Comparison of ENCODE assay signal across 1 cellular context in the genomic region with DNA sequence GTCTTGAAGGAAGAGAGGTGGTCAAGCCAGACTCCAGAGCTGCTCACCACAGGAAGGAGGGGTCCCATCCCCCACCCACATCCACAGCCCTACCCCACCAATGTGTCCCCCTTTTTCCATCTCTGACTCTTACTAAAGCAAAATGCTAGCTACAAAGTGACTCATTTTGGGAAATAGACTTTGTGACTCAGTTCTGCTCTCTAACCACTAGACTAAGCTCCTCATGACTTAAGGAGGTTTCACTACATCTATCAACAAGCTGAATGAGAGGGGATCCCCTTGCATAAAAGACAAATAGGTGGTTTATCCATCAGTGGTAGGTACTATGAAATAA.
TF ChIP-seq lines count a peak whose summit lies in the region.

No MANE protein-coding gene starts in this region.

TF ChIP-seq in GM12878, 131 proteins besides CTCF, POLR2A, EP300 and RAD21 (continued from another document and continues in another):
- TF ChIP-seq, protein P1, sequence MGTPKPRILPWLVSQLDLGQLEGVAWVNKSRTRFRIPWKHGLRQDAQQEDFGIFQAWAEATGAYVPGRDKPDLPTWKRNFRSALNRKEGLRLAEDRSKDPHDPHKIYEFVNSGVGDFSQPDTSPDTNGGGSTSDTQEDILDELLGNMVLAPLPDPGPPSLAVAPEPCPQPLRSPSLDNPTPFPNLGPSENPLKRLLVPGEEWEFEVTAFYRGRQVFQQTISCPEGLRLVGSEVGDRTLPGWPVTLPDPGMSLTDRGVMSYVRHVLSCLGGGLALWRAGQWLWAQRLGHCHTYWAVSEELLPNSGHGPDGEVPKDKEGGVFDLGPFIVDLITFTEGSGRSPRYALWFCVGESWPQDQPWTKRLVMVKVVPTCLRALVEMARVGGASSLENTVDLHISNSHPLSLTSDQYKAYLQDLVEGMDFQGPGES (IDR thresholded peaks at IDR 0.05) = no peak
- TF ChIP-seq NFYA (IDR thresholded peaks at IDR 0.05; ENCODE audit: borderline replicate concordance, low read depth, low read length) = no peak
- TF ChIP-seq CEBPB (IDR thresholded peaks at IDR 0.05; ENCODE audit: borderline replicate concordance in 1 of 2, low read depth in 2 of 2, low read length in 2 of 2) = peak in 1 of 2 experiments; percentile 87; a peak in 2 of 4 replicates
- 0 out of 2 replicates have a peak, but pooled peaks have one; percentile 42 for TF ChIP-seq TCF3 (IDR thresholded peaks at IDR 0.05; ENCODE audit: borderline replicate concordance, insufficient read depth, low read depth, low read length)
- no peak for TF ChIP-seq WRNIP1 (IDR thresholded peaks at IDR 0.05; ENCODE audit: borderline replicate concordance, low read depth, low read length)
- no peak for TF ChIP-seq NR2C2 (IDR thresholded peaks at IDR 0.05; ENCODE audit: borderline replicate concordance, control insufficient read depth, insufficient read length, low read depth)
- TF ChIP-seq, protein P2, sequence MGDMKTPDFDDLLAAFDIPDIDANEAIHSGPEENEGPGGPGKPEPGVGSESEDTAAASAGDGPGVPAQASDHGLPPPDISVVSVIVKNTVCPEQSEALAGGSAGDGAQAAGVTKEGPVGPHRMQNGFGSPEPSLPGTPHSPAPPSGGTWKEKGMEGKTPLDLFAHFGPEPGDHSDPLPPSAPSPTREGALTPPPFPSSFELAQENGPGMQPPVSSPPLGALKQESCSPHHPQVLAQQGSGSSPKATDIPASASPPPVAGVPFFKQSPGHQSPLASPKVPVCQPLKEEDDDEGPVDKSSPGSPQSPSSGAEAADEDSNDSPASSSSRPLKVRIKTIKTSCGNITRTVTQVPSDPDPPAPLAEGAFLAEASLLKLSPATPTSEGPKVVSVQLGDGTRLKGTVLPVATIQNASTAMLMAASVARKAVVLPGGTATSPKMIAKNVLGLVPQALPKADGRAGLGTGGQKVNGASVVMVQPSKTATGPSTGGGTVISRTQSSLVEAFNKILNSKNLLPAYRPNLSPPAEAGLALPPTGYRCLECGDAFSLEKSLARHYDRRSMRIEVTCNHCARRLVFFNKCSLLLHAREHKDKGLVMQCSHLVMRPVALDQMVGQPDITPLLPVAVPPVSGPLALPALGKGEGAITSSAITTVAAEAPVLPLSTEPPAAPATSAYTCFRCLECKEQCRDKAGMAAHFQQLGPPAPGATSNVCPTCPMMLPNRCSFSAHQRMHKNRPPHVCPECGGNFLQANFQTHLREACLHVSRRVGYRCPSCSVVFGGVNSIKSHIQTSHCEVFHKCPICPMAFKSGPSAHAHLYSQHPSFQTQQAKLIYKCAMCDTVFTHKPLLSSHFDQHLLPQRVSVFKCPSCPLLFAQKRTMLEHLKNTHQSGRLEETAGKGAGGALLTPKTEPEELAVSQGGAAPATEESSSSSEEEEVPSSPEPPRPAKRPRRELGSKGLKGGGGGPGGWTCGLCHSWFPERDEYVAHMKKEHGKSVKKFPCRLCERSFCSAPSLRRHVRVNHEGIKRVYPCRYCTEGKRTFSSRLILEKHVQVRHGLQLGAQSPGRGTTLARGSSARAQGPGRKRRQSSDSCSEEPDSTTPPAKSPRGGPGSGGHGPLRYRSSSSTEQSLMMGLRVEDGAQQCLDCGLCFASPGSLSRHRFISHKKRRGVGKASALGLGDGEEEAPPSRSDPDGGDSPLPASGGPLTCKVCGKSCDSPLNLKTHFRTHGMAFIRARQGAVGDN (IDR thresholded peaks at IDR 0.05) = no peak
- TF ChIP-seq, protein P3, sequence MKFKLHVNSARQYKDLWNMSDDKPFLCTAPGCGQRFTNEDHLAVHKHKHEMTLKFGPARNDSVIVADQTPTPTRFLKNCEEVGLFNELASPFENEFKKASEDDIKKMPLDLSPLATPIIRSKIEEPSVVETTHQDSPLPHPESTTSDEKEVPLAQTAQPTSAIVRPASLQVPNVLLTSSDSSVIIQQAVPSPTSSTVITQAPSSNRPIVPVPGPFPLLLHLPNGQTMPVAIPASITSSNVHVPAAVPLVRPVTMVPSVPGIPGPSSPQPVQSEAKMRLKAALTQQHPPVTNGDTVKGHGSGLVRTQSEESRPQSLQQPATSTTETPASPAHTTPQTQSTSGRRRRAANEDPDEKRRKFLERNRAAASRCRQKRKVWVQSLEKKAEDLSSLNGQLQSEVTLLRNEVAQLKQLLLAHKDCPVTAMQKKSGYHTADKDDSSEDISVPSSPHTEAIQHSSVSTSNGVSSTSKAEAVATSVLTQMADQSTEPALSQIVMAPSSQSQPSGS (IDR thresholded peaks at IDR 0.05; ENCODE audit: low read length) = peak; percentile 92
- TF ChIP-seq MTA2 (IDR thresholded peaks at IDR 0.05; ENCODE audit: low read depth) = peak; percentile 74
- no peak for TF ChIP-seq SIX5 (IDR thresholded peaks at IDR 0.05; ENCODE audit: low read depth, low read length, severe bottlenecking)
- no peak for TF ChIP-seq E4F1 (IDR thresholded peaks at IDR 0.05; ENCODE audit: borderline replicate concordance, partially characterized antibody)
- TF ChIP-seq SPI1 (IDR thresholded peaks at IDR 0.05; ENCODE audit: borderline replicate concordance, insufficient read depth, low read depth, low read length) = peak; percentile 84
- TF ChIP-seq POLR2AphosphoS2 (IDR thresholded peaks at IDR 0.05; ENCODE audit: low read depth, low read length) = no peak
- peak; percentile 76; the same call in 1 of the 2 replicates for TF ChIP-seq PAX5 (IDR thresholded peaks at IDR 0.05; ENCODE audit: borderline replicate concordance, low read depth, low read length)
- no peak for TF ChIP-seq STAT3 (IDR thresholded peaks at IDR 0.05; ENCODE audit: low read depth, low read length)
- TF ChIP-seq RFX5 (IDR thresholded peaks at IDR 0.05; ENCODE audit: low read depth, low read length) = no peak
- peak; percentile 91 for TF ChIP-seq EED (IDR thresholded peaks at IDR 0.05; ENCODE audit: low read depth)
- TF ChIP-seq, protein P4, sequence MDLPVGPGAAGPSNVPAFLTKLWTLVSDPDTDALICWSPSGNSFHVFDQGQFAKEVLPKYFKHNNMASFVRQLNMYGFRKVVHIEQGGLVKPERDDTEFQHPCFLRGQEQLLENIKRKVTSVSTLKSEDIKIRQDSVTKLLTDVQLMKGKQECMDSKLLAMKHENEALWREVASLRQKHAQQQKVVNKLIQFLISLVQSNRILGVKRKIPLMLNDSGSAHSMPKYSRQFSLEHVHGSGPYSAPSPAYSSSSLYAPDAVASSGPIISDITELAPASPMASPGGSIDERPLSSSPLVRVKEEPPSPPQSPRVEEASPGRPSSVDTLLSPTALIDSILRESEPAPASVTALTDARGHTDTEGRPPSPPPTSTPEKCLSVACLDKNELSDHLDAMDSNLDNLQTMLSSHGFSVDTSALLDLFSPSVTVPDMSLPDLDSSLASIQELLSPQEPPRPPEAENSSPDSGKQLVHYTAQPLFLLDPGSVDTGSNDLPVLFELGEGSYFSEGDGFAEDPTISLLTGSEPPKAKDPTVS (IDR thresholded peaks at IDR 0.05; ENCODE audit: low read depth, low read length) = no peak
- peak; percentile 80; the same call in 1 of the 2 replicates for TF ChIP-seq TBL1XR1 (IDR thresholded peaks at IDR 0.05; ENCODE audit: low read depth, low read length)
- TF ChIP-seq USF2 (IDR thresholded peaks at IDR 0.05; ENCODE audit: borderline replicate concordance, low read depth, low read length) = no peak
- peak; percentile 59; the same call in 1 of the 2 replicates for TF ChIP-seq GABPA (IDR thresholded peaks at IDR 0.05; ENCODE audit: low read depth)
- no peak for TF ChIP-seq NKRF (conservative IDR thresholded peaks at IDR 0.05)
- no peak for TF ChIP-seq KAT2A (conservative IDR thresholded peaks at IDR 0.05; ENCODE audit: control insufficient read depth, low read depth, low read length)
- no peak for TF ChIP-seq MYB (IDR thresholded peaks at IDR 0.05; ENCODE audit: borderline replicate concordance, low read depth, low read length)
- no peak for TF ChIP-seq ZNF592 (IDR thresholded peaks at IDR 0.05)
- no peak for TF ChIP-seq NRF1 (conservative IDR thresholded peaks at IDR 0.05; ENCODE audit: low read depth, low read length)
- TF ChIP-seq PAX8 (IDR thresholded peaks at IDR 0.05) = no peak
- TF ChIP-seq SREBF2 (IDR thresholded peaks at IDR 0.05; ENCODE audit: low read length) = no peak
- TF ChIP-seq ASH2L (IDR thresholded peaks at IDR 0.05; ENCODE audit: borderline replicate concordance, low read depth) = no peak
- no peak for TF ChIP-seq SIN3A (IDR thresholded peaks at IDR 0.05; ENCODE audit: low read depth, low read length)
- TF ChIP-seq MXI1 (IDR thresholded peaks at IDR 0.05; ENCODE audit: low read depth, low read length) = no peak
- no peak for TF ChIP-seq SUZ12 (IDR thresholded peaks at IDR 0.05; ENCODE audit: unreplicated experiment)
- TF ChIP-seq POLR2AphosphoS5 (IDR thresholded peaks at IDR 0.05; ENCODE audit: low read length) = no peak
- TF ChIP-seq SMAD5 (IDR thresholded peaks at IDR 0.05; ENCODE audit: low read depth) = no peak
- TF ChIP-seq FOXM1 (IDR thresholded peaks at IDR 0.05; ENCODE audit: low read depth, low read length) = peak; percentile 91
- no peak for TF ChIP-seq KLF5 (IDR thresholded peaks at IDR 0.05; ENCODE audit: partially characterized antibody)
- 0 out of 2 replicates have a peak, but pooled peaks have one; percentile 37 for TF ChIP-seq PML (IDR thresholded peaks at IDR 0.05; ENCODE audit: low read length)
- no peak for TF ChIP-seq E2F4 (IDR thresholded peaks at IDR 0.05; ENCODE audit: low read depth, low read length)
